8 cellular contexts compared by ENCODE assay signal in genomic region chr5:115586525-115587146, GRCh38. TPM values are rescaled to one million over a fixed set of nuclear protein-coding genes. Genes with fewer than 3 reads are reported as not detected.
DNase-seq lines count a peak whose midpoint lies in the region; ATAC-seq and TF ChIP-seq lines count a peak whose summit lies in the region.

No MANE protein-coding gene starts in this region.

- DNase-seq in NOMO-1 treated with DMSO at 0.1 percent for 48 hours (lab: John Stamatoyannopoulos, UW; ENCODE audit: unreplicated experiment) (peak; percentile 34), NOMO-1 treated with dmso at 0.1 percent for 144 hours (lab: John Stamatoyannopoulos, UW; ENCODE audit: unreplicated experiment) (no peak), NCI-H1694 (lab: John Stamatoyannopoulos, UW) (peak; percentile 13), astrocyte of the spinal cord (ENCODE audit: low read depth, low spot score) (peak; percentile 30), lung (ENCODE audit: low spot score) (no peak)
- DNase-seq in activated T-cell treated with anti-CD3 and anti-CD28 coated beads, Interleukin-2, amount 50 U/mL, for 72 hours, result no peak

- TF ChIP-seq CTCF in astrocyte of the spinal cord (IDR thresholded peaks at IDR 0.05; ENCODE audit: low read depth, low read length) (peak; percentile 23), lung (IDR thresholded peaks at IDR 0.05; ENCODE audit: control extremely low read depth, extremely low read depth) (peak; percentile 6)

- H3K4me3 ChIP-seq in astrocyte of the spinal cord (ENCODE audit: low read depth, low read length), result no peak overlapping the region
- H3K4me3 ChIP-seq in lung, result no peak overlapping the region

- no peaks in the 10 kb centered on the region for H3K4me1 Mint-ChIP-seq in activated T-cell treated with anti-CD3 and anti-CD28 coated beads, Interleukin-2, amount 50 U/mL, for 72 hours (ENCODE audit: low read depth)

- H3K27me3 ChIP-seq in lung (ENCODE audit: control insufficient read depth, insufficient read depth), result no peaks in the 10 kb centered on the region

- in situ Hi-C loops in astrocyte of the spinal cord (cut with HindIII; ENCODE audit: low sequenced_read_pairs), result no loop called here

- 50 to 55% methylated on average over 6 of the region's 6 CpGs for WGBS in lung, 2 donors

- no peaks in the 10 kb centered on the region for H3K36me3 ChIP-seq in lung (ENCODE audit: control insufficient read depth in 2 of 2, insufficient read depth in 2 of 2, low read length in 2 of 2)

- no peaks in the 10 kb centered on the region for H3K9me3 Mint-ChIP-seq in activated T-cell treated with anti-CD3 and anti-CD28 coated beads, Interleukin-2, amount 50 U/mL, for 72 hours

- no peaks in the 10 kb centered on the region for H3K9me3 ChIP-seq in lung (ENCODE audit: control insufficient read depth in 2 of 2, insufficient read depth in 1 of 2, low read length in 1 of 2)

- no peak overlapping the region for H3K4me3 Mint-ChIP-seq in activated T-cell treated with anti-CD3 and anti-CD28 coated beads, Interleukin-2, amount 50 U/mL, for 72 hours

- no peak overlapping the region for H3K27ac Mint-ChIP-seq in activated T-cell treated with anti-CD3 and anti-CD28 coated beads, Interleukin-2, amount 50 U/mL, for 72 hours

- ATAC-seq in lung (ENCODE audit: insufficient read depth, low FRiP score), result no peak
- ATAC-seq in GM21717 (IDR thresholded peaks at IDR 0.05; ENCODE audit: unreplicated experiment), result no peak
- ATAC-seq in activated T-cell treated with anti-CD3 and anti-CD28 coated beads, Interleukin-2, amount 50 U/mL, for 72 hours (replicated peaks in 1 of 2), result no peak
- ATAC-seq in HG03135 (IDR thresholded peaks at IDR 0.05; ENCODE audit: unreplicated experiment), result no peak

- peaks cover 0 to 2% of the 10 kb centered on the region in 2 donors for H3K4me1 ChIP-seq in lung (ENCODE audit: control insufficient read depth in 2 of 2, insufficient read depth in 2 of 2, low read length in 2 of 2)

- H3K36me3 Mint-ChIP-seq in activated T-cell treated with anti-CD3 and anti-CD28 coated beads, Interleukin-2, amount 50 U/mL, for 72 hours (ENCODE audit: insufficient read depth in 2 of 2), result no peaks in the 10 kb centered on the region

- no peaks in the 10 kb centered on the region for H3K27me3 Mint-ChIP-seq in activated T-cell treated with anti-CD3 and anti-CD28 coated beads, Interleukin-2, amount 50 U/mL, for 72 hours (ENCODE audit: low read depth)

- no peak overlapping the region for H3K27ac ChIP-seq in lung (ENCODE audit: low read depth in 1 of 2, low read length in 1 of 2)

RNA-seq across cellular contexts. Expression of gene TICAM2, which starts 15.6 kb away (rescaled TPM):
- total RNA-seq in lung, result 1 to 10 TPM; 1.5 to 5.8 TPM
- 1 to 10 TPM; 2.3 to 2.7 TPM for polyA plus RNA-seq in lung
- total RNA-seq in activated T-cell treated with anti-CD3 and anti-CD28 coated beads, Interleukin-2, amount 50 U/mL, for 72 hours, result 1 to 10 TPM in 1 of 2 donors, under 1 TPM in 1; 0.77 to 2.1 TPM

RNA-seq across cellular contexts. Expression of gene TMED7, which starts 39.2 kb away (rescaled TPM):
- 100 to 1,000 TPM; 102 to 141 TPM for total RNA-seq in lung
- polyA plus RNA-seq in lung, result 10 to 100 TPM; 19.9 to 43.8 TPM
- 10 to 100 TPM; 31.5 to 46.9 TPM for total RNA-seq in activated T-cell treated with anti-CD3 and anti-CD28 coated beads, Interleukin-2, amount 50 U/mL, for 72 hours

RNA-seq across cellular contexts. Expression of gene FEM1C, which starts 42.1 kb away (rescaled TPM):
- total RNA-seq in lung, result 10 to 100 TPM; 23.8 to 47.9 TPM
- polyA plus RNA-seq in lung, result 10 to 100 TPM in 1 of 2 donors, 1 to 10 TPM in 1; 8.0 to 14.6 TPM
- 10 to 100 TPM; 13.3 to 15.4 TPM for total RNA-seq in activated T-cell treated with anti-CD3 and anti-CD28 coated beads, Interleukin-2, amount 50 U/mL, for 72 hours

Comparison
In these comparisons a context has a peak if more than half of its experiments do, and no peak if none do; other contexts are left out.
1. DNase-seq: peak in NOMO-1 treated with DMSO at 0.1 percent for 48 hours (single experiment), NCI-H1694 (single experiment) and astrocyte of the spinal cord (single experiment); none in NOMO-1 treated with dmso at 0.1 percent for 144 hours (single experiment), lung (single experiment) and activated T-cell treated with anti-CD3 and anti-CD28 coated beads, Interleukin-2, amount 50 U/mL, for 72 hours (0 of 2).